ENCODE assay signal across 1 cellular context in genomic region chr11:20605602-20606091, GRCh38.
TF ChIP-seq lines count a peak whose summit lies in the region.

No MANE protein-coding gene starts in this region.

TF ChIP-seq in WTC11, 78 proteins besides CTCF, POLR2A, EP300 and RAD21 (continued from another document):
- TF ChIP-seq AFF4 (CRISPR knock-in tag; IDR thresholded peaks at IDR 0.05; ENCODE audit: borderline replicate concordance) (no peak), GRHL2 (CRISPR knock-in tag; IDR thresholded peaks at IDR 0.05; ENCODE audit: insufficient replicate concordance, severe bottlenecking) (no peak), ATF6 (CRISPR knock-in tag; IDR thresholded peaks at IDR 0.05) (no peak), ELF4 (CRISPR knock-in tag; IDR thresholded peaks at IDR 0.05; ENCODE audit: low read depth) (no peak), NFYB (CRISPR knock-in tag; conservative IDR thresholded peaks at IDR 0.05; ENCODE audit: low read depth) (no peak), ZMAT4 (CRISPR knock-in tag; IDR thresholded peaks at IDR 0.05) (no peak), TEAD4 (CRISPR knock-in tag; IDR thresholded peaks at IDR 0.05) (no peak), STAT6 (CRISPR knock-in tag; conservative IDR thresholded peaks at IDR 0.05; ENCODE audit: low read depth) (no peak), ATF2 (CRISPR knock-in tag; IDR thresholded peaks at IDR 0.05; ENCODE audit: borderline replicate concordance, low read depth) (no peak), NFE2L1 (CRISPR knock-in tag; IDR thresholded peaks at IDR 0.05) (no peak), KAT7 (CRISPR knock-in tag; IDR thresholded peaks at IDR 0.05; ENCODE audit: borderline replicate concordance) (no peak), PRRX2 (CRISPR knock-in tag; IDR thresholded peaks at IDR 0.05) (no peak), NR2C2 (CRISPR knock-in tag; IDR thresholded peaks at IDR 0.05) (no peak), ERG (CRISPR knock-in tag; IDR thresholded peaks at IDR 0.05) (no peak), MAX (CRISPR knock-in tag; IDR thresholded peaks at IDR 0.05) (no peak), ZNF317 (CRISPR knock-in tag; IDR thresholded peaks at IDR 0.05; ENCODE audit: borderline replicate concordance, low read depth) (no peak), TP53 (CRISPR knock-in tag; IDR thresholded peaks at IDR 0.05) (no peak)
